33 cellular contexts compared by ENCODE assay signal in genomic region chr9:29312327-29312726, GRCh38.
"Had no signal": no experiment of that assay in that cellular context is flagged by ENCODE, and none has a peak within 500 bp of the region (broad histone marks: within the 10 kb centered on the region; RNA-seq: fewer than 3 reads in every experiment).

No MANE protein-coding gene starts in this region.

- H3K4me1 ChIP-seq: adrenal gland, ascending aorta, body of pancreas, breast epithelium had no signal

- H3K9me3 ChIP-seq: adrenal gland, ascending aorta, body of pancreas, breast epithelium had no signal

- FAIRE-seq: astrocyte, bronchial epithelial cell had no signal

- H3K27ac ChIP-seq: adrenal gland, ascending aorta, body of pancreas, brain microvascular endothelial cell, breast epithelium, cardiac muscle cell had no signal

- DNase-seq: activated effector memory CD4-positive, alpha-beta T cell treated with anti-CD3 and anti-CD28 coated beads, Interleukin-2, amount 50 U/mL, for 16 hours; activated effector memory CD4-positive, alpha-beta T cell treated with Interleukin-2 at 50 U/mL for 16 hours; activated gamma-delta T cell; activated gamma-delta T cell treated with Interleukin-2 at 50 U/mL for 16 hours; activated naive CD4-positive, alpha-beta T cell; activated naive CD4-positive, alpha-beta T cell treated with anti-CD3 and anti-CD28 coated beads for 36 hours; activated naive CD4-positive, alpha-beta T cell treated with anti-CD3 and anti-CD28 coated beads, Interleukin-2, amount 10 ng/mL, durations not matched to agents 7 days and 5 days; activated naive CD4-positive, alpha-beta T cell treated with anti-CD3 and anti-CD28 coated beads, Interleukin-2, amount 50 U/mL, for 16 hours; activated naive CD4-positive, alpha-beta T cell treated with Interleukin-2 at 50 U/mL for 16 hours; activated naive CD8-positive, alpha-beta T cell treated with anti-CD3 and anti-CD28 coated beads for 36 hours; activated naive CD8-positive, alpha-beta T cell treated with anti-CD3 and anti-CD28 coated beads, Interleukin-2, amount 10 ng/mL, durations not matched to agents 7 days and 5 days; activated naive CD8-positive, alpha-beta T cell treated with anti-CD3 and anti-CD28 coated beads, Interleukin-2, amount 50 U/mL, for 24 hours; activated T-cell treated with anti-CD3 and anti-CD28 coated beads, Interleukin-2, amount 50 U/mL, for 24 hours; activated T-cell treated with anti-CD3 and anti-CD28 coated beads, Interleukin-2, amount 50 U/mL, for 4 hours; activated T-cell treated with anti-CD3 and anti-CD28 coated beads, Interleukin-2, amount 50 U/mL, for 48 hours; activated T-cell treated with anti-CD3 and anti-CD28 coated beads, Interleukin-2, amount 50 U/mL, for 72 hours; adrenal gland; amniotic stem cell; amygdala; anterior cingulate cortex; aorta; body of pancreas; brain microvascular endothelial cell; caudate nucleus; central memory CD4-positive, alpha-beta T cell; cerebellar nuclear complex had no signal

- ATAC-seq: activated naive CD4-positive, alpha-beta T cell treated with anti-CD3 and anti-CD28 coated beads, Interleukin-2, amount 50 U/mL, for 72 hours; activated naive CD8-positive, alpha-beta T cell treated with anti-CD3 and anti-CD28 coated beads, Interleukin-2, amount 50 U/mL, for 24 hours; activated T-cell treated with anti-CD3 and anti-CD28 coated beads, Interleukin-2, amount 50 U/mL, for 4 hours; activated T-cell treated with anti-CD3 and anti-CD28 coated beads, Interleukin-2, amount 50 U/mL, for 72 hours; activated T-helper 17 cell treated with anti-CD3 and anti-CD28 coated beads, Interleukin-2, amount 50 U/mL, for 72 hours; body of pancreas had no signal

- H3K4me3 ChIP-seq: adrenal gland, ascending aorta, body of pancreas, breast epithelium, cardiac muscle cell had no signal

- H3K36me3 ChIP-seq: adrenal gland, ascending aorta, brain microvascular endothelial cell, breast epithelium, cardiac muscle cell had no signal
